37 cellular contexts compared by ENCODE assay signal in the genomic region with DNA sequence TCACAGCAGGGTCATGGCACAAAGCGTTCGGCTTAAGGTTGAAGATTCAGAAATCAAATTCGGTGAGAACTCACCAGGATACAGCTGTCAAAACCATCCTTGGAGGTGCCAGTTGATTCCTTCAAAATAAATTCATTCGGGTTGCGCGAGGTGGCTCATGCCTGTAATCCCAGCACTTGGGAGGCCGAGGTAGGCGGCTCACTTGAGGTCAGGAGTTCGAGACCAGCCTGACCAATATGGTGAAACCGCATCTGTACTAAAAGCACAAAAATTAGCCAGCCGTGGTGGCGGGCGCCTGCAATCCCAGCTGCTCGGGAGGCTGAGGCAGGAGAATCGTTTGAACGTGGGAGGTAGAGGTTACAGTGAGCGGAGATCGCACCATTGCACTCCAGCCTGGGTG.
"Had no signal": no experiment of that assay in that cellular context is flagged by ENCODE, and none has a peak within 500 bp of the region (broad histone marks: within the 10 kb centered on the region; RNA-seq: fewer than 3 reads in every experiment).

No MANE protein-coding gene starts in this region.

- H3K27me3 Mint-ChIP-seq: activated CD4-positive, alpha-beta T cell treated with anti-CD3 and anti-CD28 coated beads, Interleukin-2, amount 10 ng/mL, durations not matched to agents 7 days and 5 days had no signal

- H3K4me1 ChIP-seq: adrenal gland, body of pancreas, breast epithelium had no signal

- H3K36me3 Mint-ChIP-seq: activated CD4-positive, alpha-beta memory T cell treated with anti-CD3 and anti-CD28 coated beads for 36 hours; activated naive CD4-positive, alpha-beta T cell treated with anti-CD3 and anti-CD28 coated beads, Interleukin-2, amount 50 U/mL, for 72 hours; activated naive CD8-positive, alpha-beta T cell treated with anti-CD3 and anti-CD28 coated beads for 36 hours had no signal

- H3K27ac ChIP-seq: adrenal gland, body of pancreas, brain microvascular endothelial cell, breast epithelium, VCaP had no signal

- H3K9me3 ChIP-seq: adrenal gland, body of pancreas, breast epithelium had no signal

- ATAC-seq: activated CD4-positive, alpha-beta T cell treated with anti-CD3 and anti-CD28 coated beads for 36 hours; activated CD4-positive, CD25-positive, alpha-beta regulatory T cell treated with anti-CD3 and anti-CD28 coated beads, Interleukin-2, amount 50 U/mL, for 24 hours; activated CD8-positive, alpha-beta T cell treated with anti-CD3 and anti-CD28 coated beads for 36 hours; activated naive CD4-positive, alpha-beta T cell treated with anti-CD3 and anti-CD28 coated beads, Interleukin-2, amount 50 U/mL, for 72 hours; activated T-helper 17 cell treated with anti-CD3 and anti-CD28 coated beads, Interleukin-2, amount 50 U/mL, for 72 hours; body of pancreas had no signal

- H3K4me3 ChIP-seq: adrenal gland, body of pancreas, breast epithelium had no signal

- H3K27me3 ChIP-seq: adrenal gland, body of pancreas, brain microvascular endothelial cell, breast epithelium had no signal

- H3K36me3 ChIP-seq: adrenal gland, brain microvascular endothelial cell, breast epithelium had no signal

- DNase-seq: activated CD4-positive, alpha-beta memory T cell treated with anti-CD3 and anti-CD28 coated beads for 36 hours; activated CD4-positive, alpha-beta T cell treated with anti-CD3 and anti-CD28 coated beads for 1 hour; activated CD4-positive, alpha-beta T cell treated with anti-CD3 and anti-CD28 coated beads for 48 hours; activated CD4-positive, alpha-beta T cell treated with anti-CD3 and anti-CD28 coated beads, Interleukin-2, amount 10 ng/mL, durations not matched to agents 7 days and 5 days; activated CD4-positive, CD25-positive, alpha-beta regulatory T cell; activated CD8-positive, alpha-beta memory T cell treated with anti-CD3 and anti-CD28 coated beads, Interleukin-2, amount 50 U/mL, for 4 hours; activated CD8-positive, alpha-beta T cell treated with anti-CD3 and anti-CD28 coated beads for 36 hours; activated effector memory CD4-positive, alpha-beta T cell treated with anti-CD3 and anti-CD28 coated beads, Interleukin-2, amount 50 U/mL, for 16 hours; activated gamma-delta T cell treated with Interleukin-2 at 50 U/mL for 16 hours; activated naive CD4-positive, alpha-beta T cell; activated naive CD4-positive, alpha-beta T cell treated with anti-CD3 and anti-CD28 coated beads for 36 hours; activated naive CD4-positive, alpha-beta T cell treated with anti-CD3 and anti-CD28 coated beads, Interleukin-2, amount 50 U/mL, for 16 hours; activated naive CD8-positive, alpha-beta T cell treated with anti-CD3 and anti-CD28 coated beads for 36 hours; activated T-cell treated with anti-CD3 and anti-CD28 coated beads for 4 hours; activated T-cell treated with anti-CD3 and anti-CD28 coated beads, Interleukin-2, amount 50 U/mL, for 1 hour; activated T-cell treated with anti-CD3 and anti-CD28 coated beads, Interleukin-2, amount 50 U/mL, for 48 hours; adrenal gland; amniotic stem cell; aorta; body of pancreas; brain microvascular endothelial cell; central memory CD4-positive, alpha-beta T cell; SW 1271; T-helper 1 cell; T-helper 2 cell; T-helper 9 cell had no signal

- H3K9me3 Mint-ChIP-seq: activated CD4-positive, alpha-beta memory T cell treated with anti-CD3 and anti-CD28 coated beads for 36 hours; activated naive CD8-positive, alpha-beta T cell treated with anti-CD3 and anti-CD28 coated beads for 36 hours; activated T-helper 17 cell treated with anti-CD3 and anti-CD28 coated beads, Interleukin-2, amount 50 U/mL, for 72 hours; T-helper 2 cell treated with Interferon-gamma antibody and Interleukin-4, amounts not matched to agents 5 μg/mL and 100 μg/mL, for 36 hours had no signal

- H3K27ac Mint-ChIP-seq: activated CD4-positive, alpha-beta memory T cell treated with anti-CD3 and anti-CD28 coated beads for 36 hours; activated CD4-positive, alpha-beta T cell treated with anti-CD3 and anti-CD28 coated beads for 36 hours; activated CD4-positive, alpha-beta T cell treated with anti-CD3 and anti-CD28 coated beads, Interleukin-2, amount 10 ng/mL, durations not matched to agents 7 days and 5 days; activated CD8-positive, alpha-beta T cell treated with anti-CD3 and anti-CD28 coated beads for 36 hours; activated naive CD4-positive, alpha-beta T cell treated with anti-CD3 and anti-CD28 coated beads for 36 hours; activated naive CD4-positive, alpha-beta T cell treated with anti-CD3 and anti-CD28 coated beads, Interleukin-2, amount 50 U/mL, for 72 hours; activated naive CD8-positive, alpha-beta T cell treated with anti-CD3 and anti-CD28 coated beads for 36 hours; activated T-helper 1 cell treated with anti-CD3 and anti-CD28 coated beads, Interleukin-12 subunit alpha, Interleukin-12 subunit beta, Interleukin-2, Interleukin-4 antibody, amounts not matched to agents 30 ng/mL and 10 ng/mL and 1 ng/mL, durations not matched to agents 14 hours and 24 hours and 36 hours; activated T-helper 17 cell treated with anti-CD3 and anti-CD28 coated beads, Interleukin-2, amount 50 U/mL, for 72 hours; T-helper 1 cell treated with Interleukin-12 subunit alpha and Interleukin-12 subunit beta and Interleukin-4 antibody, amounts not matched to agents 30 μg/mL and 1 μg/mL, for 36 hours; T-helper 2 cell treated with Interferon-gamma antibody and Interleukin-4, amounts not matched to agents 5 μg/mL and 100 μg/mL, for 36 hours had no signal

- H3K4me1 Mint-ChIP-seq: activated T-helper 17 cell treated with anti-CD3 and anti-CD28 coated beads, Interleukin-2, amount 50 U/mL, for 72 hours had no signal

- FAIRE-seq: astrocyte, TTC549 had no signal

- H3K4me3 Mint-ChIP-seq: activated CD4-positive, alpha-beta memory T cell treated with anti-CD3 and anti-CD28 coated beads for 36 hours; activated CD4-positive, alpha-beta T cell treated with anti-CD3 and anti-CD28 coated beads for 36 hours; activated CD4-positive, alpha-beta T cell treated with anti-CD3 and anti-CD28 coated beads, Interleukin-2, amount 10 ng/mL, durations not matched to agents 7 days and 5 days; activated CD8-positive, alpha-beta T cell treated with anti-CD3 and anti-CD28 coated beads for 36 hours; activated naive CD4-positive, alpha-beta T cell treated with anti-CD3 and anti-CD28 coated beads for 36 hours; activated naive CD8-positive, alpha-beta T cell treated with anti-CD3 and anti-CD28 coated beads for 36 hours; activated T-helper 1 cell treated with anti-CD3 and anti-CD28 coated beads, Interleukin-12 subunit alpha, Interleukin-12 subunit beta, Interleukin-2, Interleukin-4 antibody, amounts not matched to agents 30 ng/mL and 10 ng/mL and 1 ng/mL, durations not matched to agents 14 hours and 24 hours and 36 hours; activated T-helper 17 cell treated with anti-CD3 and anti-CD28 coated beads, Interleukin-2, amount 50 U/mL, for 72 hours; T-helper 1 cell treated with Interleukin-12 subunit alpha and Interleukin-12 subunit beta and Interleukin-4 antibody, amounts not matched to agents 30 μg/mL and 1 μg/mL, for 36 hours; T-helper 2 cell treated with Interferon-gamma antibody and Interleukin-4, amounts not matched to agents 5 μg/mL and 100 μg/mL, for 36 hours had no signal
